In the genomic region with DNA sequence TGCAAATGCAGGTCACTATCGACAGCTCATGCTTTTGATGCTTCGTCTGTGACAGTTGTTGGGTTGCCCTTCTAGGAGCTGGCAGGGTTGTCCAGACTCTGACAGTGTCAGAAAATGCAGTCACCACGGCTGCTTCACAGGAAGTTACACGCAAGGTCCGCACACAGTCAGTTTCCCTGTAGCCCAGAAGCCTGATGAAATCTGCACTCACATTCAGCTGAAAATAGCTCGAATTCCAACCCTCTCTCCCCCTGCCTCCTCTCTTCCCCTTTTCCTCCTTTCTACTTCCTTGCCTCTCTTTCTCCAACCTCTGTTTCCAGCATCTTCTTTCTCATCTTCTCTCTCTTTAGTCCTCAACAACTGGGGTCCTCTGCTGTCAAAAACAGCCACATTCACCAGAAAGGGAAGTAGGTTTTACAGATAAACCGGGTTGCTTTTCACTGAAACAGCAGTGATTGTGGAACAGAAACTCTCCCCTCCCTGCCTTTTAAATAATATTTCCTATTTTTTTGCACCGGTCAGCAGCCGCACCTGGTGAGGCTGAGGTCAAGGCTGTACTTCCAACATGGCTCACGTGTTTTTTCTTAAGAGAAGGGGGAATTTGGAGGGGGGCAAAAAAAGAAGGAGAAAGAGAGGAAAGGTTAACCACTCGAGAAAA, we compare ENCODE assay signal across 10 cellular contexts.
DNase-seq lines count a peak whose midpoint lies in the region; ATAC-seq and TF ChIP-seq lines count a peak whose summit lies in the region.
"Had no signal": no experiment of that assay in that cellular context is flagged by ENCODE, and none has a peak within 500 bp of the region (broad histone marks: within the 10 kb centered on the region; RNA-seq: fewer than 3 reads in every experiment).

No MANE protein-coding gene starts in this region.

- peaks cover 22% of the 10 kb centered on the region for H3K36me3 Mint-ChIP-seq in WTC11

- H3K4me3 Mint-ChIP-seq in WTC11: no peak overlapping the region
- H3K4me3 Mint-ChIP-seq: activated CD4-positive, alpha-beta T cell treated with anti-CD3 and anti-CD28 coated beads, Interleukin-2, amount 10 ng/mL, durations not matched to agents 7 days and 5 days had no signal

- peak overlapping the region; percentile 89 for H3K27ac Mint-ChIP-seq in WTC11
- H3K27ac Mint-ChIP-seq: activated CD4-positive, alpha-beta T cell treated with anti-CD3 and anti-CD28 coated beads, Interleukin-2, amount 10 ng/mL, durations not matched to agents 7 days and 5 days had no signal

- peaks cover 84% of the 10 kb centered on the region for H3K4me1 Mint-ChIP-seq in WTC11

- POLR2A ChIA-PET in WTC11 (lab: Charles Lee): interaction anchor here (0.5 to 1.2 kb wide), 2 partner anchors 65 to 117 kb away, joined by 4 to 6 read pairs; no protein-coding TSS in a partner anchor

- H3K9me3 Mint-ChIP-seq in WTC11: no peaks in the 10 kb centered on the region
- H3K9me3 Mint-ChIP-seq: activated CD4-positive, alpha-beta T cell treated with anti-CD3 and anti-CD28 coated beads, Interleukin-2, amount 10 ng/mL, durations not matched to agents 7 days and 5 days had no signal

- peaks cover 8% of the 10 kb centered on the region for H3K27me3 Mint-ChIP-seq in WTC11 (ENCODE audit: low read depth)

- CTCF ChIA-PET in WTC11 (lab: Charles Lee): interaction anchor here (0.7 to 1.2 kb wide), 3 partner anchors 15 to 66 kb away, joined by 3 to 8 read pairs (median 3); no protein-coding TSS in a partner anchor

- TF ChIP-seq CTCF in WTC11 (IDR thresholded peaks at IDR 0.05): no peak

- ATAC-seq in GM21529 (IDR thresholded peaks at IDR 0.05; ENCODE audit: unreplicated experiment) (peak; percentile 50), WTC11 (peak; percentile 54)

- DNase-seq in A172 (ENCODE audit: low spot score): peak; percentile 18
- DNase-seq in WTC11 (ENCODE audit: low spot score): no peak
- DNase-seq in islet precursor cell: peak; percentile 91
- no peak for DNase-seq in NCI-H128 (lab: John Stamatoyannopoulos, UW; ENCODE audit: unreplicated experiment)
- no peak for DNase-seq in HT-29 (ENCODE audit: low spot score)
- no peak for DNase-seq in NCI-H1092 treated with DMSO at 0.1 percent for 48 hours (lab: John Stamatoyannopoulos, UW)
- no peak for DNase-seq in middle frontal gyrus (ENCODE audit: extremely low spot score, low spot score)
- DNase-seq: activated CD4-positive, alpha-beta T cell treated with anti-CD3 and anti-CD28 coated beads, Interleukin-2, amount 10 ng/mL, durations not matched to agents 7 days and 5 days; NCI-H2171 treated with DMSO at 0.1 percent for 48 hours had no signal

TF ChIP-seq in WTC11, 78 proteins besides CTCF, POLR2A, EP300 and RAD21:
- TF ChIP-seq GABPB1 (CRISPR knock-in tag; IDR thresholded peaks at IDR 0.05) (peak; percentile 51; the same call in 1 of the 2 replicates), ZNF121 (CRISPR knock-in tag; IDR thresholded peaks at IDR 0.05) (no peak), NR2C2 (CRISPR knock-in tag; IDR thresholded peaks at IDR 0.05) (no peak), SMAD4 (CRISPR knock-in tag; IDR thresholded peaks at IDR 0.05) (no peak), USF2 (CRISPR knock-in tag; IDR thresholded peaks at IDR 0.05) (no peak), ZNF532 (CRISPR knock-in tag; IDR thresholded peaks at IDR 0.05; ENCODE audit: borderline replicate concordance) (no peak), KAT7 (CRISPR knock-in tag; IDR thresholded peaks at IDR 0.05; ENCODE audit: borderline replicate concordance) (no peak)
- TF ChIP-seq, protein P1, sequence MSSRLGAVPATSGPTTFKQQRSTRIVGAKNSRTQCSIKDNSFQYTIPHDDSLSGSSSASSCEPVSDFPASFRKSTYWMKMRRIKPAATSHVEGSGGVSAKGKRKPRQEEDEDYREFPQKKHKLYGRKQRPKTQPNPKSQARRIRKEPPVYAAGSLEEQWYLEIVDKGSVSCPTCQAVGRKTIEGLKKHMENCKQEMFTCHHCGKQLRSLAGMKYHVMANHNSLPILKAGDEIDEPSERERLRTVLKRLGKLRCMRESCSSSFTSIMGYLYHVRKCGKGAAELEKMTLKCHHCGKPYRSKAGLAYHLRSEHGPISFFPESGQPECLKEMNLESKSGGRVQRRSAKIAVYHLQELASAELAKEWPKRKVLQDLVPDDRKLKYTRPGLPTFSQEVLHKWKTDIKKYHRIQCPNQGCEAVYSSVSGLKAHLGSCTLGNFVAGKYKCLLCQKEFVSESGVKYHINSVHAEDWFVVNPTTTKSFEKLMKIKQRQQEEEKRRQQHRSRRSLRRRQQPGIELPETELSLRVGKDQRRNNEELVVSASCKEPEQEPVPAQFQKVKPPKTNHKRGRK (CRISPR knock-in tag; IDR thresholded peaks at IDR 0.05; ENCODE audit: borderline replicate concordance): no peak

Comparison
In these comparisons a context has a peak if more than half of its experiments do, and no peak if none do; other contexts are left out.
1. DNase-seq: peak in A172 (single experiment) and islet precursor cell (single experiment); none in WTC11 (single experiment), NCI-H128 (single experiment), HT-29 (single experiment), NCI-H1092 treated with DMSO at 0.1 percent for 48 hours (single experiment) and middle frontal gyrus (single experiment).